ENCODE assay signal across 15 cellular contexts in the genomic region with DNA sequence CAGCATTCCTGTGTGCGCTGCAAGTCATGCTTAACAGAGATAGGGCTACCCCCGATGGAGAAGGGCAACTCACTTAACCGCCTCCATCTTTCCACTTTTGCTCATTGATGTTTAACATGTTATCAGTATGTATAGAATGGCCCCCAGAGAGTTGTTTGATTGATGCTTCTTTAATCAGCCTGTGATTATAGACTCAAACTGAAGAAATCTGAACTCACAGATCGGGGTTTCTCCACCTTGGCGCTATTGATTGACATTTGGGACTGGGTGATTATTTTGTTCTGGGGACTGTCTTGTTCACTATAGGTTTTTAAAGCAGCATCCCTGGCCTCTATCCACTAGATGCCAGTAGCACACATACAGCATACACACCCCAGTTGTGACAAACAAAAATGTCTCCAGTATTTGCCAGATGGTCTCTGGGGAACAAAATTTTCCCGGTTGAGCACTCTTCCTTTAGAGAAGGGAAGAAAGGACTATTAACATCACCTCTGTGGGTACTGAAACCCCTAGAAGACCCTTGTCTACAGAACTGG.
A peak's percentile ranks its signal among the peaks of the same experiment; 100 is the strongest.
DNase-seq lines count a peak whose midpoint lies in the region; ATAC-seq lines count a peak whose summit lies in the region.
"Had no signal": no experiment of that assay in that cellular context is flagged by ENCODE, and none has a peak within 500 bp of the region (broad histone marks: within the 10 kb centered on the region; RNA-seq: fewer than 3 reads in every experiment).

No MANE protein-coding gene starts in this region.

- peak; percentile 4 for DNase-seq in NCI-H2227 (lab: John Stamatoyannopoulos, UW; ENCODE audit: unreplicated experiment)
- no peak for DNase-seq in NCI-H2227 treated with DMSO at 0.1 percent for 48 hours (lab: John Stamatoyannopoulos, UW)
- DNase-seq in NCI-H1694 (lab: John Stamatoyannopoulos, UW) = peak; percentile 23
- DNase-seq in fibroblast of gingiva (ENCODE audit: low read depth) = peak; percentile 8
- DNase-seq in retina = peak; percentile 48
- no peak for DNase-seq in activated gamma-delta T cell treated with Interleukin-2 at 50 U/mL for 16 hours
- no peak for DNase-seq in foreskin melanocyte
- DNase-seq: Calu3; CD4-positive, CD25-positive, alpha-beta regulatory T cell; NCI-H1092; NCI-H187 treated with DMSO at 0.1 percent for 48 hours; NCI-H774; PC-9 had no signal

- no peak for ATAC-seq in GM19397 (IDR thresholded peaks at IDR 0.05; ENCODE audit: unreplicated experiment)
- ATAC-seq: HCT116 had no signal

Comparison
In these comparisons a context has a peak if more than half of its experiments do, and no peak if none do; other contexts are left out.
1. DNase-seq: peak in NCI-H2227 (single experiment), NCI-H1694 (single experiment), fibroblast of gingiva (single experiment) and retina (single experiment); none in NCI-H2227 treated with DMSO at 0.1 percent for 48 hours (single experiment), activated gamma-delta T cell treated with Interleukin-2 at 50 U/mL for 16 hours (single experiment) and foreskin melanocyte (single experiment).